In genomic region chr7:6384327-6384726, GRCh38 we compare ENCODE assay signal across 1 cellular context.
TF ChIP-seq lines count a peak whose summit lies in the region.

No MANE protein-coding gene starts in this region.

TF ChIP-seq in K562, 482 proteins besides CTCF, POLR2A, EP300 and RAD21:
- TF ChIP-seq KLF1 (tag; IDR thresholded peaks at IDR 0.05) (no peak), NFE2 (IDR thresholded peaks at IDR 0.05; ENCODE audit: low read depth) (0 out of 2 replicates have a peak, but pooled peaks have one; percentile 39)
